In the genomic region with DNA sequence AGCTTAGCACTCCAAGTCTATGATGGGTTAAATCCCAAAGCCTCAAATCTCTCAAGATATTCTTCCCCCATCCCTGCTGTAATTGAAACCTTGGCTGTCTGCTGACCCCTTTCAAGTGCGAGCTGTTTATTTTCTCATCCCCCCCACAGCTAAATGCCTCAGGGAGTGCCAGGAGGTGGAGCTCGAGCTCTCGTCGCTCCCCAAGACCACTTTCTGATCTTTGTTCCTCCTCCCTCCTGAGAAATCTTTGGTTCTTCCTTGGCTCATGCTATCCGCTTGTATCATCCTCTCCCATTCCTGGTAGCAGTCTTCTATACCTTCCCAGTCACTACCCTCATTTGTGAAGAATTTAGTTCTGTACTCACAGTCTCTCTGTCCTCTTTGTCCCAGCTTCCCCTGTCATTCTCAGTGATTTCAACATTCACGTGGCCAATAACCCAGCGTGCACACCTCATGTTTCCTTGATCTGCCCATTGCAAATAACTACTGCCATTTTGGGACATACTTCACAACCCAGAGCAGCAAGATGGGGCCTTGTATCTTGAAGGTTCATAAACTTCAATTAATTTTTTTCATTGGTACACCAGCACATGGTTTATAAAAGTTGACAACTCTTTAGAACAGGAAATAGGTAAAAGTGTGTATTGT, we compare ENCODE assay signal across 1 cellular context.
TF ChIP-seq lines count a peak whose summit lies in the region.

No MANE protein-coding gene starts in this region.

TF ChIP-seq in H1, 55 proteins besides CTCF, POLR2A, EP300 and RAD21:
- no peak for TF ChIP-seq TAF1 (IDR thresholded peaks at IDR 0.05; ENCODE audit: low read depth, low read length)
- TF ChIP-seq SUZ12 (IDR thresholded peaks at IDR 0.05; ENCODE audit: low read length), result no peak
- TF ChIP-seq, protein P1, sequence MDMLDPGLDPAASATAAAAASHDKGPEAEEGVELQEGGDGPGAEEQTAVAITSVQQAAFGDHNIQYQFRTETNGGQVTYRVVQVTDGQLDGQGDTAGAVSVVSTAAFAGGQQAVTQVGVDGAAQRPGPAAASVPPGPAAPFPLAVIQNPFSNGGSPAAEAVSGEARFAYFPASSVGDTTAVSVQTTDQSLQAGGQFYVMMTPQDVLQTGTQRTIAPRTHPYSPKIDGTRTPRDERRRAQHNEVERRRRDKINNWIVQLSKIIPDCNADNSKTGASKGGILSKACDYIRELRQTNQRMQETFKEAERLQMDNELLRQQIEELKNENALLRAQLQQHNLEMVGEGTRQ (IDR thresholded peaks at IDR 0.05; ENCODE audit: low read length), result no peak
- TF ChIP-seq SP4 (IDR thresholded peaks at IDR 0.05; ENCODE audit: low read length), result no peak
- no peak for TF ChIP-seq SP1 (IDR thresholded peaks at IDR 0.05; ENCODE audit: low read depth, low read length)
- TF ChIP-seq CBX8 (IDR thresholded peaks at IDR 0.05; ENCODE audit: borderline replicate concordance, low read depth, low read length), result no peak
- no peak for TF ChIP-seq ZNF274 (IDR thresholded peaks at IDR 0.05; ENCODE audit: borderline replicate concordance, extremely low read depth, low read length)
- no peak for TF ChIP-seq GABPA (IDR thresholded peaks at IDR 0.05; ENCODE audit: borderline replicate concordance, insufficient read depth, low read length)
- no peak for TF ChIP-seq POU5F1 (IDR thresholded peaks at IDR 0.05; ENCODE audit: low read depth, low read length)
- TF ChIP-seq JUN (IDR thresholded peaks at IDR 0.05; ENCODE audit: low read depth, low read length), result no peak
- TF ChIP-seq, protein P2, sequence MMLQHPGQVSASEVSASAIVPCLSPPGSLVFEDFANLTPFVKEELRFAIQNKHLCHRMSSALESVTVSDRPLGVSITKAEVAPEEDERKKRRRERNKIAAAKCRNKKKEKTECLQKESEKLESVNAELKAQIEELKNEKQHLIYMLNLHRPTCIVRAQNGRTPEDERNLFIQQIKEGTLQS (IDR thresholded peaks at IDR 0.05; ENCODE audit: insufficient read depth, low read depth, low read length), result no peak
- TF ChIP-seq ATF2 (IDR thresholded peaks at IDR 0.05; ENCODE audit: low read length), result no peak
- TF ChIP-seq RXRA (IDR thresholded peaks at IDR 0.05; ENCODE audit: insufficient read depth, low read depth, low read length), result no peak
- TF ChIP-seq CTBP2 (IDR thresholded peaks at IDR 0.05; ENCODE audit: borderline replicate concordance, insufficient read depth, insufficient read length, low read length), result no peak
